20 cellular contexts compared by ENCODE assay signal in the genomic region with DNA sequence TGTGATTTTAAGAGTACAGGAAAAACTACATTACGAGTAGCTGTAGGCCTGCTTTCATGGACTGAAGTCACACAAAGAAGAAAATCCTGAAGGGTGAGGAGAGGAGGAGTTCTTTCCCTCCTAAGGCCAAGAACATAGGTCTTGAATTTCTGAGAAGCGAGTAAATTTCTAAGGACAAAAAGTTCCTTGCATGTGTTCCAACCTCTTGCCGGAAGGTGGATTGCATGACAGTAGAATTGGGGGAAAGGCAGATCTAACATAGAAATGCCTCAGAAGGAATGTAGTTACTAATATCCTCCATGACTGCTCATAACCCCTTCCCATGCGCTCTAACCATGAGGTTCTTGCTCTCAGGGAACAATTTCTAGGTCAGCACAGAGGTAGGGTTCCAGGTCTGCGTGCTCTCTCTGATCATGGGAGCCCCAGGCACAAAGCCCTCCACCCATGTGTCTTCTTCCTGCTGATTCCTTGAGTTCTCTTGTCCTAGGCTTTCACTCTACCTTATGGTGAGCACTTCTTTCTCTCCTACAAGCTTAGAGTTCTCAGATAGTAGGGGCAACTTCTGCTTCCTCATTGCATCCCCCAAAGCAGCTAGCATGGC. TPM values are rescaled to one million over a fixed set of nuclear protein-coding genes. Genes with fewer than 3 reads are reported as not detected.
A peak's percentile ranks its signal among the peaks of the same experiment; 100 is the strongest.
DNase-seq lines count a peak whose midpoint lies in the region; ATAC-seq and TF ChIP-seq lines count a peak whose summit lies in the region.
"Had no signal": no experiment of that assay in that cellular context is flagged by ENCODE, and none has a peak within 500 bp of the region (broad histone marks: within the 10 kb centered on the region; RNA-seq: fewer than 3 reads in every experiment).

No MANE protein-coding gene starts in this region.

- intact Hi-C loops in activated T-helper 2 cell treated with anti-CD3 and anti-CD28 coated beads, Interferon-gamma antibody, Interleukin-2, Interleukin-4, amounts not matched to agents 10 μg/mL and 5 μg/mL and 100 μg/mL, durations not matched to agents 14 hours and 24 hours and 36 hours (cut with micrococcal nuclease) = loop anchor here (2.0 to 5.0 kb wide), 2 partner anchors 13 to 46 kb away; a partner anchor contains a TSS

- H3K36me3 ChIP-seq in KMS-11 (ENCODE audit: insufficient read depth) (no peaks in the 10 kb centered on the region), upper lobe of left lung (no peaks in the 10 kb centered on the region)
- H3K36me3 ChIP-seq: breast epithelium, gastrocnemius medialis, neutrophil, vagina had no signal

- 90 to 93% methylated on average over 5 of the region's 5 CpGs for WGBS in upper lobe of left lung, 2 donors

- H3K27me3 ChIP-seq in KMS-11 (ENCODE audit: insufficient read depth, low read depth) = no peaks in the 10 kb centered on the region
- H3K27me3 ChIP-seq in upper lobe of left lung = no peaks in the 10 kb centered on the region
- H3K27me3 ChIP-seq: breast epithelium, gastrocnemius medialis, vagina had no signal

- no peaks in the 10 kb centered on the region for H3K9me3 Mint-ChIP-seq in activated T-cell treated with anti-CD3 and anti-CD28 coated beads, Interleukin-2, amount 50 U/mL, for 4 hours
- H3K9me3 Mint-ChIP-seq in activated T-helper 2 cell treated with anti-CD3 and anti-CD28 coated beads, Interferon-gamma antibody, Interleukin-2, Interleukin-4, amounts not matched to agents 10 μg/mL and 5 μg/mL and 100 μg/mL, durations not matched to agents 14 hours and 24 hours and 36 hours = peaks cover 3% of the 10 kb centered on the region
- H3K9me3 Mint-ChIP-seq: dendritic cell treated with granulocyte-macrophage colony-stimulating factor and Interleukin-4, amounts not matched to agents 40 ng/mL and 50 ng/mL, for 4 days had no signal

- peak overlapping the region; percentile 72 for H3K4me3 Mint-ChIP-seq in activated T-cell treated with anti-CD3 and anti-CD28 coated beads, Interleukin-2, amount 50 U/mL, for 4 hours
- H3K4me3 Mint-ChIP-seq in activated T-helper 2 cell treated with anti-CD3 and anti-CD28 coated beads, Interferon-gamma antibody, Interleukin-2, Interleukin-4, amounts not matched to agents 10 μg/mL and 5 μg/mL and 100 μg/mL, durations not matched to agents 14 hours and 24 hours and 36 hours (ENCODE audit: low read depth) = peak overlapping the region; percentile 66
- H3K4me3 Mint-ChIP-seq: dendritic cell treated with granulocyte-macrophage colony-stimulating factor and Interleukin-4, amounts not matched to agents 40 ng/mL and 50 ng/mL, for 4 days had no signal

- peak overlapping the region; percentile 26; the same call in 1 of the 2 replicates for H2AFZ ChIP-seq in KMS-11 (ENCODE audit: low read depth)

- H3K36me3 Mint-ChIP-seq in activated T-cell treated with anti-CD3 and anti-CD28 coated beads, Interleukin-2, amount 50 U/mL, for 4 hours (ENCODE audit: insufficient read depth) = peaks cover 68% of the 10 kb centered on the region
- H3K36me3 Mint-ChIP-seq in activated T-helper 2 cell treated with anti-CD3 and anti-CD28 coated beads, Interferon-gamma antibody, Interleukin-2, Interleukin-4, amounts not matched to agents 10 μg/mL and 5 μg/mL and 100 μg/mL, durations not matched to agents 14 hours and 24 hours and 36 hours (ENCODE audit: low read depth) = peaks cover 92% of the 10 kb centered on the region

- no peak overlapping the region for H3K9ac ChIP-seq in KMS-11

- no peaks in the 10 kb centered on the region for H3K79me2 ChIP-seq in KMS-11 (ENCODE audit: insufficient read depth, low read depth)

- H3K27ac Mint-ChIP-seq in activated T-helper 2 cell treated with anti-CD3 and anti-CD28 coated beads, Interferon-gamma antibody, Interleukin-2, Interleukin-4, amounts not matched to agents 10 μg/mL and 5 μg/mL and 100 μg/mL, durations not matched to agents 14 hours and 24 hours and 36 hours = peak overlapping the region; percentile 100
- H3K27ac Mint-ChIP-seq: dendritic cell treated with granulocyte-macrophage colony-stimulating factor and Interleukin-4, amounts not matched to agents 40 ng/mL and 50 ng/mL, for 4 days had no signal

- H3K4me1 Mint-ChIP-seq in activated T-cell treated with anti-CD3 and anti-CD28 coated beads, Interleukin-2, amount 50 U/mL, for 4 hours (ENCODE audit: low read depth) = peaks cover 99% of the 10 kb centered on the region
- peaks cover 96% of the 10 kb centered on the region for H3K4me1 Mint-ChIP-seq in activated T-helper 2 cell treated with anti-CD3 and anti-CD28 coated beads, Interferon-gamma antibody, Interleukin-2, Interleukin-4, amounts not matched to agents 10 μg/mL and 5 μg/mL and 100 μg/mL, durations not matched to agents 14 hours and 24 hours and 36 hours (ENCODE audit: low read depth)

- ATAC-seq in activated T-cell treated with anti-CD3 and anti-CD28 coated beads, Interleukin-2, amount 50 U/mL, for 4 hours = no peak
- ATAC-seq in upper lobe of left lung (ENCODE audit: low FRiP score in 2 of 2) = no peak
- ATAC-seq: gastrocnemius medialis, left colon had no signal

- no peak for TF ChIP-seq CTCF in KMS-11 (conservative IDR thresholded peaks at IDR 0.05; ENCODE audit: low read depth, low read length)
- TF ChIP-seq CTCF in upper lobe of left lung (IDR thresholded peaks at IDR 0.05) = no peak

- no peaks in the 10 kb centered on the region for H4K20me1 ChIP-seq in KMS-11 (ENCODE audit: insufficient read depth)

- no peak for DNase-seq in activated T-cell treated with anti-CD3 and anti-CD28 coated beads, Interleukin-2, amount 50 U/mL, for 4 hours
- no peak for DNase-seq in activated T-cell treated with anti-CD3 and anti-CD28 coated beads, Interleukin-2, amount 50 U/mL, for 1 hour
- no peak for DNase-seq in activated T-helper 2 cell treated with anti-CD3 and anti-CD28 coated beads, Interferon-gamma antibody, Interleukin-2, Interleukin-4, amounts not matched to agents 10 μg/mL and 5 μg/mL and 100 μg/mL, durations not matched to agents 14 hours and 24 hours and 36 hours (ENCODE audit: low spot score)
- DNase-seq in skeletal muscle cell (ENCODE audit: low read depth) (peak; percentile 63), upper lobe of left lung (no peak), NCI-H2196 treated with DMSO at 0.1 percent for 48 hours (lab: John Stamatoyannopoulos, UW; ENCODE audit: unreplicated experiment) (no peak), cerebellar cortex (ENCODE audit: low spot score) (no peak)
- DNase-seq: DMS79 treated with DMSO at 0.1 percent for 48 hours; erythroblast; gastrocnemius medialis; left colon; NCI-H146; NCI-H226; NK-92 treated with Interleukin-12 subunit alpha and Interleukin-12 subunit beta, amount 100 ng/mL, for 24 hours had no signal

- TF ChIP-seq EP300 in upper lobe of left lung (IDR thresholded peaks at IDR 0.05) = no peak

- no peak for TF ChIP-seq POLR2A in upper lobe of left lung (IDR thresholded peaks at IDR 0.05)

- peak overlapping the region; percentile 91 for H3K27ac ChIP-seq in KMS-11
- H3K27ac ChIP-seq in upper lobe of left lung = peak overlapping the region in 2 of 4 donors; percentile 40 to 49
- H3K27ac ChIP-seq: breast epithelium, gastrocnemius medialis, neutrophil, RWPE1, vagina had no signal

- H3K4me1 ChIP-seq in KMS-11 (ENCODE audit: low read depth, poor library complexity, severe bottlenecking) (peaks cover 99% of the 10 kb centered on the region), upper lobe of left lung (peaks cover 0 to 15% (median 4%) of the 10 kb centered on the region in 4 donors)
- H3K4me1 ChIP-seq: breast epithelium, gastrocnemius medialis had no signal

- no peak overlapping the region for H3K4me3 ChIP-seq in KMS-11 (IDR thresholded peaks at IDR 0.05; ENCODE audit: insufficient read depth, low read depth, low read length)
- no peak overlapping the region for H3K4me3 ChIP-seq in skeletal muscle cell (ENCODE audit: low read depth, low read length)
- no peak overlapping the region for H3K4me3 ChIP-seq in upper lobe of left lung
- H3K4me3 ChIP-seq: breast epithelium, gastrocnemius medialis, vagina had no signal

- no peaks in the 10 kb centered on the region for H3K27me3 Mint-ChIP-seq in activated T-cell treated with anti-CD3 and anti-CD28 coated beads, Interleukin-2, amount 50 U/mL, for 4 hours (ENCODE audit: low read depth)
- H3K27me3 Mint-ChIP-seq in activated T-helper 2 cell treated with anti-CD3 and anti-CD28 coated beads, Interferon-gamma antibody, Interleukin-2, Interleukin-4, amounts not matched to agents 10 μg/mL and 5 μg/mL and 100 μg/mL, durations not matched to agents 14 hours and 24 hours and 36 hours (ENCODE audit: low read depth) = no peaks in the 10 kb centered on the region

- 0 out of 2 replicates have a peak overlapping the region, but pooled peaks have one; percentile 91 for H3K4me2 ChIP-seq in KMS-11

- H3K9me3 ChIP-seq in upper lobe of left lung = no peaks in the 10 kb centered on the region
- H3K9me3 ChIP-seq: breast epithelium, gastrocnemius medialis, neutrophil, vagina had no signal

RNA-seq across cellular contexts. Expression of a gene that starts 13.7 kb away (rescaled TPM):
- total RNA-seq in activated T-cell treated with anti-CD3 and anti-CD28 coated beads, Interleukin-2, amount 50 U/mL, for 4 hours = 100 to 1,000 TPM; 353 to 393 (median 374) TPM
- total RNA-seq in activated T-helper 2 cell treated with anti-CD3 and anti-CD28 coated beads, Interferon-gamma antibody, Interleukin-2, Interleukin-4, amounts not matched to agents 10 μg/mL and 5 μg/mL and 100 μg/mL, durations not matched to agents 14 hours and 24 hours and 36 hours = 284 and 304 TPM in 2 replicates
- total RNA-seq in upper lobe of left lung = 10 to 100 TPM in 2 of 6 donors, 1 to 10 TPM in 4; 3.8 to 23.5 (median 7.9) TPM

Comparison
In these comparisons a context has a peak if more than half of its experiments do, and no peak if none do; other contexts are left out.
1. RNA of a gene that starts 13.7 kb away (total RNA-seq): 353 to 393 TPM in activated T-cell treated with anti-CD3 and anti-CD28 coated beads, Interleukin-2, amount 50 U/mL, for 4 hours and 284 to 304 TPM in activated T-helper 2 cell treated with anti-CD3 and anti-CD28 coated beads, Interferon-gamma antibody, Interleukin-2, Interleukin-4, amounts not matched to agents 10 μg/mL and 5 μg/mL and 100 μg/mL, durations not matched to agents 14 hours and 24 hours and 36 hours; 3.8 to 23.5 TPM in upper lobe of left lung; every median in the first group is over 10 times any median in the second.